Comparison of ENCODE assay signal across 16 cellular contexts in genomic region chr4:41620594-41621256, GRCh38.
DNase-seq lines count a peak whose midpoint lies in the region; ATAC-seq and TF ChIP-seq lines count a peak whose summit lies in the region.
"Had no signal": no experiment of that assay in that cellular context is flagged by ENCODE, and none has a peak within 500 bp of the region (broad histone marks: within the 10 kb centered on the region; RNA-seq: fewer than 3 reads in every experiment).

No MANE protein-coding gene starts in this region.

- H3K36me3 ChIP-seq in BLaER1 (no peaks in the 10 kb centered on the region), HEK293 (ENCODE audit: control insufficient read depth in 2 of 2, insufficient read depth in 1 of 2, low read length in 2 of 2) (peaks cover 0 to 8% of the 10 kb centered on the region in 2 experiments; a peak in 1 of 3 replicates), mesendoderm (ENCODE audit: control insufficient read depth, insufficient read depth, low read length) (no peaks in the 10 kb centered on the region), body of pancreas (replicated peaks in 1 of 2; ENCODE audit: insufficient read depth in 1 of 2, low read depth in 2 of 2) (no peaks in the 10 kb centered on the region)

- no peaks in the 10 kb centered on the region for H3K27me3 ChIP-seq in BLaER1
- H3K27me3 ChIP-seq in mesendoderm (ENCODE audit: insufficient read depth, low read length, poor library complexity) = no peaks in the 10 kb centered on the region
- no peaks in the 10 kb centered on the region for H3K27me3 ChIP-seq in body of pancreas
- H3K27me3 ChIP-seq: hepatocyte had no signal

- no peaks in the 10 kb centered on the region for H4K20me1 ChIP-seq in BLaER1

- 0 out of 2 replicates have a peak overlapping the region, but pooled peaks have one; percentile 14 for H3K4me2 ChIP-seq in BLaER1
- H3K4me2 ChIP-seq in mesendoderm (ENCODE audit: low read length) = no peak overlapping the region
- H3K4me2 ChIP-seq: hepatocyte had no signal

- H3K27ac ChIP-seq in BLaER1 = no peak overlapping the region
- H3K27ac ChIP-seq in HEK293 (ENCODE audit: extremely low read depth, low read depth, low read length) = no peak overlapping the region
- no peak overlapping the region for H3K27ac ChIP-seq in mesendoderm (ENCODE audit: low read depth, low read length)
- no peak overlapping the region for H3K27ac ChIP-seq in body of pancreas
- H3K27ac ChIP-seq: hepatocyte, skin epidermis had no signal

- no peaks in the 10 kb centered on the region for H3K9me3 ChIP-seq in BLaER1
- H3K9me3 ChIP-seq in HEK293 (ENCODE audit: control insufficient read depth, insufficient read depth, low read depth, low read length) = no peaks in the 10 kb centered on the region
- no peaks in the 10 kb centered on the region for H3K9me3 ChIP-seq in body of pancreas

- WGBS in mesendoderm (ENCODE audit: extremely low coverage, insufficient coverage, low lambda C conversion rate) = no CpG with 5 or more reads among the region's 5 CpGs
- 89 to 100% methylated on average over 5 of the region's 5 CpGs for WGBS in body of pancreas, 2 donors

- no peak overlapping the region for H3K4ac ChIP-seq in mesendoderm (ENCODE audit: low read depth, low read length)

- H3K4me1 ChIP-seq in BLaER1 = peaks cover 53% of the 10 kb centered on the region
- H3K4me1 ChIP-seq in HEK293 (ENCODE audit: control insufficient read depth, insufficient read depth, low read length) = no peaks in the 10 kb centered on the region; the same call in 1 of the 2 replicates
- no peaks in the 10 kb centered on the region for H3K4me1 ChIP-seq in mesendoderm (ENCODE audit: control insufficient read depth, low read depth, low read length)
- no peaks in the 10 kb centered on the region for H3K4me1 ChIP-seq in body of pancreas

- CTCF ChIA-PET in HEK293 (lab: Yijun Ruan, JAX) = no interaction called here
- CTCF ChIA-PET in activated CD4-positive, alpha-beta memory T cell treated with anti-CD3 and anti-CD28 coated beads, Interleukin-2, amount 10 ng/mL, durations not matched to agents 7 days and 5 days (lab: Charles Lee) = no interaction called here

- DNase-seq in OCI-M1 (lab: John Stamatoyannopoulos, UW) (peak; percentile 1), mesendoderm (peak; percentile 60), body of pancreas (no peak), germinal center (ENCODE audit: low spot score) (no peak)
- no peak for DNase-seq in activated CD4-positive, alpha-beta memory T cell treated with anti-CD3 and anti-CD28 coated beads, Interleukin-2, amount 10 ng/mL, durations not matched to agents 7 days and 5 days
- DNase-seq: activated CD4-positive, alpha-beta T cell treated with anti-CD3 and anti-CD28 coated beads for 1 hour; activated naive CD4-positive, alpha-beta T cell treated with anti-CD3 and anti-CD28 coated beads, Interleukin-2, amount 10 ng/mL, durations not matched to agents 7 days and 5 days; SHP77 treated with DMSO at 0.1 percent for 48 hours had no signal

- H3K18ac ChIP-seq in mesendoderm (ENCODE audit: low read length) = no peak overlapping the region

- no peak overlapping the region for H2BK5ac ChIP-seq in mesendoderm (ENCODE audit: low read length)

- no peaks in the 10 kb centered on the region for H3K4me1 Mint-ChIP-seq in activated CD4-positive, alpha-beta memory T cell treated with anti-CD3 and anti-CD28 coated beads, Interleukin-2, amount 10 ng/mL, durations not matched to agents 7 days and 5 days
- H3K4me1 Mint-ChIP-seq: activated naive CD4-positive, alpha-beta T cell treated with anti-CD3 and anti-CD28 coated beads, Interleukin-2, amount 10 ng/mL, durations not matched to agents 7 days and 5 days; stimulated activated effector memory CD8-positive, alpha-beta T cell treated with anti-CD3 and anti-CD28 coated beads, Interleukin-12 subunit alpha, Interleukin-12 subunit beta, amount 100 ng/mL, for 72 hours had no signal

- H2BK120ac ChIP-seq in mesendoderm (ENCODE audit: low read depth, low read length) = no peak overlapping the region

- H4K5ac ChIP-seq in mesendoderm (ENCODE audit: low read length) = no peak overlapping the region

- ATAC-seq in body of pancreas (no peak), HG03108 (IDR thresholded peaks at IDR 0.05; ENCODE audit: unreplicated experiment) (no peak)
- ATAC-seq: left lobe of liver; stimulated activated effector memory CD8-positive, alpha-beta T cell treated with anti-CD3 and anti-CD28 coated beads, Interleukin-12 subunit alpha, Interleukin-12 subunit beta, amount 100 ng/mL, for 72 hours had no signal

- H3K23ac ChIP-seq in mesendoderm (ENCODE audit: low read length) = no peak overlapping the region

- no peaks in the 10 kb centered on the region for H3K79me2 ChIP-seq in mesendoderm (ENCODE audit: control insufficient read depth, insufficient read depth, low read length)
- H3K79me2 ChIP-seq: hepatocyte had no signal

- H3K36me3 Mint-ChIP-seq in activated CD4-positive, alpha-beta memory T cell treated with anti-CD3 and anti-CD28 coated beads, Interleukin-2, amount 10 ng/mL, durations not matched to agents 7 days and 5 days (ENCODE audit: low read depth) = no peaks in the 10 kb centered on the region
- H3K36me3 Mint-ChIP-seq: activated naive CD4-positive, alpha-beta T cell treated with anti-CD3 and anti-CD28 coated beads, Interleukin-2, amount 10 ng/mL, durations not matched to agents 7 days and 5 days; stimulated activated effector memory CD8-positive, alpha-beta T cell treated with anti-CD3 and anti-CD28 coated beads, Interleukin-12 subunit alpha, Interleukin-12 subunit beta, amount 100 ng/mL, for 72 hours had no signal

- H3K4me3 Mint-ChIP-seq in activated CD4-positive, alpha-beta memory T cell treated with anti-CD3 and anti-CD28 coated beads, Interleukin-2, amount 10 ng/mL, durations not matched to agents 7 days and 5 days = no peak overlapping the region
- H3K4me3 Mint-ChIP-seq: activated naive CD4-positive, alpha-beta T cell treated with anti-CD3 and anti-CD28 coated beads, Interleukin-2, amount 10 ng/mL, durations not matched to agents 7 days and 5 days; stimulated activated effector memory CD8-positive, alpha-beta T cell treated with anti-CD3 and anti-CD28 coated beads, Interleukin-12 subunit alpha, Interleukin-12 subunit beta, amount 100 ng/mL, for 72 hours; T-helper 2 cell treated with Interferon-gamma antibody and Interleukin-4, amounts not matched to agents 5 μg/mL and 100 μg/mL, for 36 hours had no signal

- no peak for TF ChIP-seq POLR2A in body of pancreas (IDR thresholded peaks at IDR 0.05)

- H3K4me3 ChIP-seq in BLaER1 (no peak overlapping the region), HEK293 (ENCODE audit: low read depth, low read length) (no peak overlapping the region), mesendoderm (ENCODE audit: low read length) (no peak overlapping the region), body of pancreas (no peak overlapping the region)
- H3K4me3 ChIP-seq: hepatocyte, skin epidermis had no signal

- no peak overlapping the region for H3K27ac Mint-ChIP-seq in activated CD4-positive, alpha-beta memory T cell treated with anti-CD3 and anti-CD28 coated beads, Interleukin-2, amount 10 ng/mL, durations not matched to agents 7 days and 5 days
- H3K27ac Mint-ChIP-seq: activated naive CD4-positive, alpha-beta T cell treated with anti-CD3 and anti-CD28 coated beads, Interleukin-2, amount 10 ng/mL, durations not matched to agents 7 days and 5 days; stimulated activated effector memory CD8-positive, alpha-beta T cell treated with anti-CD3 and anti-CD28 coated beads, Interleukin-12 subunit alpha, Interleukin-12 subunit beta, amount 100 ng/mL, for 72 hours; T-helper 2 cell treated with Interferon-gamma antibody and Interleukin-4, amounts not matched to agents 5 μg/mL and 100 μg/mL, for 36 hours had no signal

- no peaks in the 10 kb centered on the region for H3K9me3 Mint-ChIP-seq in activated CD4-positive, alpha-beta memory T cell treated with anti-CD3 and anti-CD28 coated beads, Interleukin-2, amount 10 ng/mL, durations not matched to agents 7 days and 5 days
- H3K9me3 Mint-ChIP-seq: activated naive CD4-positive, alpha-beta T cell treated with anti-CD3 and anti-CD28 coated beads, Interleukin-2, amount 10 ng/mL, durations not matched to agents 7 days and 5 days; T-helper 2 cell treated with Interferon-gamma antibody and Interleukin-4, amounts not matched to agents 5 μg/mL and 100 μg/mL, for 36 hours had no signal

- no peak overlapping the region for H4K8ac ChIP-seq in mesendoderm (ENCODE audit: low read depth, low read length)

- H3K27me3 Mint-ChIP-seq in activated CD4-positive, alpha-beta memory T cell treated with anti-CD3 and anti-CD28 coated beads, Interleukin-2, amount 10 ng/mL, durations not matched to agents 7 days and 5 days = no peaks in the 10 kb centered on the region

- intact Hi-C loops in body of pancreas (cut with DNase I) = no loop called here

- no peak overlapping the region for H3K56ac ChIP-seq in mesendoderm (ENCODE audit: low read length)

- H3K9ac ChIP-seq in BLaER1 (no peak overlapping the region), mesendoderm (ENCODE audit: low read length) (no peak overlapping the region)

- no peak for TF ChIP-seq CTCF in HEK293 (tag by site-specific recombination; IDR thresholded peaks at IDR 0.05)
- TF ChIP-seq CTCF in body of pancreas (IDR thresholded peaks at IDR 0.05) = no peak

- H3K79me1 ChIP-seq in mesendoderm (ENCODE audit: low read length) = no peaks in the 10 kb centered on the region

- H2AK5ac ChIP-seq in mesendoderm (ENCODE audit: low read length) = no peak overlapping the region

- POLR2A ChIA-PET in HEK293 (lab: Yijun Ruan, JAX) = no interaction called here
- POLR2A ChIA-PET in activated CD4-positive, alpha-beta memory T cell treated with anti-CD3 and anti-CD28 coated beads, Interleukin-2, amount 10 ng/mL, durations not matched to agents 7 days and 5 days (lab: Charles Lee) = interaction anchor here (0.7 kb wide), 1 partner anchor 430 kb away, joined by 3 read pairs; no protein-coding TSS in a partner anchor

- no peak overlapping the region for H2BK15ac ChIP-seq in mesendoderm (replicated peaks; ENCODE audit: low read depth)

TF ChIP-seq in HEK293, 187 proteins besides CTCF, POLR2A, EP300 and RAD21 (continues in another document):
- TF ChIP-seq ZSCAN16 (tag by site-specific recombination; IDR thresholded peaks at IDR 0.05) (no peak), OSR2 (tag by site-specific recombination; IDR thresholded peaks at IDR 0.05) (peak; percentile 22; the same call in 1 of the 2 replicates), TRIM28 (IDR thresholded peaks at IDR 0.05; ENCODE audit: borderline replicate concordance, low read length) (peak; percentile 23; the same call in 1 of the 2 replicates), ZBTB1 (tag by site-specific recombination; IDR thresholded peaks at IDR 0.05) (no peak)

Comparison
In these comparisons a context has a peak if more than half of its experiments do, and no peak if none do; other contexts are left out.
1. DNase-seq: peak in OCI-M1 (single experiment) and mesendoderm (single experiment); none in body of pancreas (0 of 4), activated CD4-positive, alpha-beta memory T cell treated with anti-CD3 and anti-CD28 coated beads, Interleukin-2, amount 10 ng/mL, durations not matched to agents 7 days and 5 days (single experiment) and germinal center (single experiment).